In the genomic region with DNA sequence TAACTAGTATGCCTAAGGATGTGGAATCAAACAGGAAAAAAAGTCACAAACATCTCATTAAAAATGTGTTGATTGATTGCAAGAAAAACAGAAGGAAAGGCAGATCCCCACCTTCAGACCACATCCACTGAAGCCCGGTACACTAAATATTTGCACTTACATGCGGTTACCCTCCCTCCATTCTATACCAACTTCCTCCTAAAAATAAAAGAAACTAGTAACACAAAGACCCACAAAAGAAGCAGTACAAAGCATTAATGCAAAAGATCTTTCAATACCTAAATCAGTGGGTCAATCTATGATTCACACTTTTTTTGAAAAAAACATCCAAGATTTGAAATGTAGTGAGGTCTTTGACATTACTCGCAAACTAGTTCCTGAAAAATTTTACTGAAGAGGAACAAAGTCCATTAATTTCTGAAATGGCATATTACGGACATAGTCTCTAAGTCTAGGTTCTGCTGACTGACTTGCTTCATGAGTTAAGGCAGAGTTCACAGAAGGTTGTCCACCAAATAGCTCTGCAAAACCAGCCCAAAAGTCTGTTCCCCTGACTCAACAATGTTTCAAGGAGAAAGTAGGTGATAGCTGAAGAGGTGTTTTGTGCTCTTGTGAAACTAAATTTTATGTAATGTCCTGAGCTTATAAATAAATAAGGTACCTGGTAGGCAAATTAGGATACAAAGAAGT, we compare ENCODE assay signal across 13 cellular contexts.
A peak's percentile ranks its signal among the peaks of the same experiment; 100 is the strongest.
DNase-seq lines count a peak whose midpoint lies in the region; ATAC-seq, FAIRE-seq and TF ChIP-seq lines count a peak whose summit lies in the region.
"Had no signal": no experiment of that assay in that cellular context is flagged by ENCODE, and none has a peak within 500 bp of the region (broad histone marks: within the 10 kb centered on the region; RNA-seq: fewer than 3 reads in every experiment).

No MANE protein-coding gene starts in this region.

- in situ Hi-C loops in GM12878 (cut with MboI) = no loop called here

- CTCF ChIA-PET in GM12878 (lab: Yijun Ruan, JAX) = interaction anchor here (1.0 to 2.8 kb wide), 4 partner anchors 12 to 75 kb away, joined by 3 to 7 read pairs (median 4); no protein-coding TSS in a partner anchor

- no peaks in the 10 kb centered on the region for H3K27me3 Mint-ChIP-seq in activated naive CD8-positive, alpha-beta T cell treated with anti-CD3 and anti-CD28 coated beads for 36 hours

- ATAC-seq in GM18511 (IDR thresholded peaks at IDR 0.05; ENCODE audit: unreplicated experiment) (peak; percentile 68), GM12878 (no peak)

- H4K20me1 ChIP-seq in GM12878 (ENCODE audit: control insufficient read depth, insufficient read depth) (no peaks in the 10 kb centered on the region), osteoblast (ENCODE audit: insufficient read depth, low read length) (no peaks in the 10 kb centered on the region)

- H3K4me3 Mint-ChIP-seq in activated naive CD8-positive, alpha-beta T cell treated with anti-CD3 and anti-CD28 coated beads for 36 hours = no peak overlapping the region

- H3K9ac ChIP-seq in GM12878 (ENCODE audit: control insufficient read depth, insufficient read depth, low read length) = no peak overlapping the region

- no peak for TF ChIP-seq POLR2A in GM12878 (IDR thresholded peaks at IDR 0.05; ENCODE audit: low read depth, low read length)

- TF ChIP-seq CTCF in GM12878 (IDR thresholded peaks at IDR 0.05 in 2 of 3, conservative IDR thresholded peaks at IDR 0.05 in 1 of 3; ENCODE audit: control insufficient read depth in 2 of 3, extremely low read depth in 1 of 3, insufficient read depth in 1 of 3, low read depth in 3 of 3, low read length in 3 of 3) (no peak), osteoblast (IDR thresholded peaks at IDR 0.05; ENCODE audit: extremely low read depth, low read depth, low read length) (no peak), dorsolateral prefrontal cortex (IDR thresholded peaks at IDR 0.05 in 54 of 56, conservative IDR thresholded peaks at IDR 0.05 in 2 of 56; ENCODE audit: low read depth in 1 of 56, partially characterized antibody in 56 of 56) (no peak)

- no peaks in the 10 kb centered on the region for H3K9me3 Mint-ChIP-seq in activated naive CD8-positive, alpha-beta T cell treated with anti-CD3 and anti-CD28 coated beads for 36 hours

- peaks cover 5% of the 10 kb centered on the region for H3K4me1 Mint-ChIP-seq in activated naive CD8-positive, alpha-beta T cell treated with anti-CD3 and anti-CD28 coated beads for 36 hours

- BruUV-seq in GM12878 (replicated peaks; lab: Mats Ljungman, UMichigan) = no TSS peak

- H3K9me3 ChIP-seq in GM12878 (replicated peaks; ENCODE audit: control insufficient read depth, insufficient read depth, low read length) = no peaks in the 10 kb centered on the region
- H3K9me3 ChIP-seq in osteoblast (ENCODE audit: low read depth, low read length) = no peaks in the 10 kb centered on the region
- H3K9me3 ChIP-seq in MG63 = no peaks in the 10 kb centered on the region
- H3K9me3 ChIP-seq: right atrium auricular region had no signal

- no peak overlapping the region for H2AFZ ChIP-seq in GM12878 (ENCODE audit: control insufficient read depth, low read depth, low read length)
- no peak overlapping the region for H2AFZ ChIP-seq in osteoblast (ENCODE audit: low read length)

- H3K27ac ChIP-seq in GM12878 (ENCODE audit: control insufficient read depth, insufficient read depth) (no peak overlapping the region), osteoblast (ENCODE audit: low read depth, low read length) (peak overlapping the region; percentile 63), dorsolateral prefrontal cortex (no peak overlapping the region)

- SMC1A ChIA-PET in GM12878 (lab: Charles Lee; ENCODE audit: uncharacterized antibody, unreplicated experiment) = interaction anchor here (2.6 kb wide), 1 partner anchor 8 kb away, joined by 16 read pairs; no protein-coding TSS in a partner anchor

- DNase-seq in HT-29 (ENCODE audit: low spot score) = peak; percentile 68
- no peak for DNase-seq in GM12878 (ENCODE audit: low read depth, low spot score)
- no peak for DNase-seq in osteoblast (ENCODE audit: insufficient read length, low spot score, missing footprints)
- no peak for DNase-seq in dorsolateral prefrontal cortex
- no peak for DNase-seq in activated naive CD8-positive, alpha-beta T cell treated with anti-CD3 and anti-CD28 coated beads for 36 hours
- DNase-seq in MG63 = no peak
- no peak for DNase-seq in NK-92 treated with Interleukin-12 subunit alpha and Interleukin-12 subunit beta, amount 100 ng/mL, for 24 hours (lab: John Stamatoyannopoulos, UW)
- DNase-seq: activated CD4-positive, alpha-beta T cell treated with anti-CD3 and anti-CD28 coated beads, Interleukin-2, amount 50 U/mL, for 1 hour; activated effector memory CD4-positive, alpha-beta T cell treated with Interleukin-2 at 50 U/mL for 16 hours; C1 segment of cervical spinal cord; effector CD8-positive, alpha-beta T cell had no signal

- H3K36me3 Mint-ChIP-seq in activated naive CD8-positive, alpha-beta T cell treated with anti-CD3 and anti-CD28 coated beads for 36 hours = peaks cover 7% of the 10 kb centered on the region

- RAD21 ChIA-PET in GM12878 (lab: Charles Lee; ENCODE audit: unreplicated experiment) = interaction anchor here (1.4 kb wide), 1 partner anchor 13 kb away, joined by 3 read pairs; no protein-coding TSS in a partner anchor

- H3K4me2 ChIP-seq in GM12878 (ENCODE audit: control insufficient read depth, insufficient read depth) (no peak overlapping the region), osteoblast (ENCODE audit: insufficient read depth, low read length) (peak overlapping the region; percentile 47)

- intact Hi-C loops in GM12878 (cut with micrococcal nuclease; ENCODE audit: unreplicated experiment) (no loop called here), dorsolateral prefrontal cortex (cut with DNase I) (no loop called here)

- FAIRE-seq in GM12878 (lab: Jason Lieb, UNC) = no peak

- H3K27ac Mint-ChIP-seq in activated naive CD8-positive, alpha-beta T cell treated with anti-CD3 and anti-CD28 coated beads for 36 hours = no peak overlapping the region

- H3K4me1 ChIP-seq in GM12878 (ENCODE audit: control insufficient read depth, insufficient read depth, low read length) (no peaks in the 10 kb centered on the region), osteoblast (ENCODE audit: insufficient read depth, low read length) (peaks cover 22% of the 10 kb centered on the region)
- H3K4me1 ChIP-seq: right atrium auricular region had no signal

- H3K79me2 ChIP-seq in GM12878 (ENCODE audit: control insufficient read depth, insufficient read depth, low read length) (no peaks in the 10 kb centered on the region), osteoblast (ENCODE audit: insufficient read depth, low read length) (no peaks in the 10 kb centered on the region)

- no peak overlapping the region for H3K4me3 ChIP-seq in GM12878
- H3K4me3 ChIP-seq in osteoblast (ENCODE audit: insufficient read depth, low read length) = no peak overlapping the region
- H3K4me3 ChIP-seq in dorsolateral prefrontal cortex = no peak overlapping the region
- H3K4me3 ChIP-seq in MG63 = no peak overlapping the region
- H3K4me3 ChIP-seq: right atrium auricular region had no signal

- H3K27me3 ChIP-seq in GM12878 (replicated peaks in 1 of 2; ENCODE audit: control insufficient read depth in 2 of 2, insufficient read depth in 2 of 2, low read length in 1 of 2) (no peaks in the 10 kb centered on the region), osteoblast (ENCODE audit: insufficient read depth, low read length) (no peaks in the 10 kb centered on the region), dorsolateral prefrontal cortex (no peaks in the 10 kb centered on the region), MG63 (no peaks in the 10 kb centered on the region)
- H3K27me3 ChIP-seq: right atrium auricular region had no signal

- POLR2A ChIA-PET in GM12878 (lab: Charles Lee) = interaction anchor here (1.5 kb wide), 1 partner anchor 12 kb away, joined by 3 read pairs; no protein-coding TSS in a partner anchor

- WGBS in GM12878 (ENCODE audit: insufficient coverage, insufficient replicate concordance, low lambda C conversion rate, missing lambda C conversion rate) = 74% methylated on average over 4 of the region's 4 CpGs

- H3K36me3 ChIP-seq in GM12878 (ENCODE audit: control insufficient read depth in 2 of 2, insufficient read depth in 2 of 2, low read length in 1 of 2) (no peaks in the 10 kb centered on the region), osteoblast (ENCODE audit: insufficient read depth, low read length) (no peaks in the 10 kb centered on the region), MG63 (no peaks in the 10 kb centered on the region)
- H3K36me3 ChIP-seq: right atrium auricular region had no signal

- TF ChIP-seq RAD21 in GM12878 (IDR thresholded peaks at IDR 0.05; ENCODE audit: insufficient read depth, low read depth, low read length) = no peak

- no peak for TF ChIP-seq EP300 in GM12878 (IDR thresholded peaks at IDR 0.05; ENCODE audit: borderline replicate concordance in 1 of 2, control insufficient read depth in 1 of 2, low read depth in 2 of 2, low read length in 2 of 2)

TF ChIP-seq in GM12878, 131 proteins besides CTCF, POLR2A, EP300 and RAD21 (continues in another document):
- TF ChIP-seq ZBTB40 (IDR thresholded peaks at IDR 0.05; ENCODE audit: borderline replicate concordance) = no peak
